ENCODE assay signal across 1 cellular context in the genomic region with DNA sequence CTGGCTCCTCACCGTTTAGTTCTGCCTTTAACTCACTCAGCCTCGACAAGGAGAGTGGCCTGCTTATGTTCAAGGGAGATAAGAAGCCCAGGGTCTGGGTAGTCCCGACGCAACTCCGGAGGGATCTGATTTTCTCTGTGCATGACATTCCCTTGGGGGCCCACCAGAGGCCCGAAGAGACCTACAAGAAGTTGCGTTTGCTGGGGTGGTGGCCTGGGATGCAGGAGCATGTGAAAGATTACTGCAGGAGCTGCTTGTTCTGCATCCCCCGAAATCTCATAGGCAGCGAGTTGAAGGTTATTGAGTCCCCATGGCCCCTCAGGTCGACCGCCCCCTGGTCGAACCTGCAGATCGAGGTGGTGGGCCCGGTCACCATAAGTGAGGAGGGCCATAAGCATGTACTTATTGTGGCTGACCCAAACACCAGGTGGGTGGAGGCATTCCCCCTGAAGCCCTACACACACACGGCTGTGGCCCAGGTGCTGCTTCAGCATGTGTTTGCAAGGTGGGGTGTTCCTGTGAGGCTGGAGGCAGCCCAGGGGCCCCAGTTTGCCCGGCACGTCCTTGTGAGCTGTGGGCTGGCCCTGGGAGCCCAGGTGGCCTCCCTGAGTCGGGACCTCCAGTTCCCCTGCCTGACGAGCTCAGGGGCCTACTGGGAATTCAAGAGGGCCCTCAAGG.
TF ChIP-seq lines count a peak whose summit lies in the region.

No MANE protein-coding gene starts in this region.

TF ChIP-seq in HepG2, 621 proteins besides CTCF, POLR2A, EP300 and RAD21:
- TF ChIP-seq, protein P1, sequence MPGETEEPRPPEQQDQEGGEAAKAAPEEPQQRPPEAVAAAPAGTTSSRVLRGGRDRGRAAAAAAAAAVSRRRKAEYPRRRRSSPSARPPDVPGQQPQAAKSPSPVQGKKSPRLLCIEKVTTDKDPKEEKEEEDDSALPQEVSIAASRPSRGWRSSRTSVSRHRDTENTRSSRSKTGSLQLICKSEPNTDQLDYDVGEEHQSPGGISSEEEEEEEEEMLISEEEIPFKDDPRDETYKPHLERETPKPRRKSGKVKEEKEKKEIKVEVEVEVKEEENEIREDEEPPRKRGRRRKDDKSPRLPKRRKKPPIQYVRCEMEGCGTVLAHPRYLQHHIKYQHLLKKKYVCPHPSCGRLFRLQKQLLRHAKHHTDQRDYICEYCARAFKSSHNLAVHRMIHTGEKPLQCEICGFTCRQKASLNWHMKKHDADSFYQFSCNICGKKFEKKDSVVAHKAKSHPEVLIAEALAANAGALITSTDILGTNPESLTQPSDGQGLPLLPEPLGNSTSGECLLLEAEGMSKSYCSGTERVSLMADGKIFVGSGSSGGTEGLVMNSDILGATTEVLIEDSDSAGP (CRISPR knock-in tag; IDR thresholded peaks at IDR 0.05; ENCODE audit: borderline replicate concordance): peak; percentile 41; the same call in 1 of the 2 replicates
- TF ChIP-seq MXI1 (IDR thresholded peaks at IDR 0.05; ENCODE audit: borderline replicate concordance, low read depth, low read length) (no peak), ZNF292 (CRISPR knock-in tag; IDR thresholded peaks at IDR 0.05; ENCODE audit: borderline replicate concordance, low read depth) (0 out of 2 replicates have a peak, but pooled peaks have one; percentile 24), ZNF367 (CRISPR knock-in tag; IDR thresholded peaks at IDR 0.05; ENCODE audit: borderline replicate concordance) (no peak), ZNF264 (CRISPR knock-in tag; IDR thresholded peaks at IDR 0.05) (no peak), HDAC6 (IDR thresholded peaks at IDR 0.05; ENCODE audit: low read depth, low read length) (no peak), AGO1 (IDR thresholded peaks at IDR 0.05; ENCODE audit: low read depth, low read length, poor library complexity, severe bottlenecking) (peak; percentile 17), SP4 (CRISPR knock-in tag; IDR thresholded peaks at IDR 0.05) (peak; percentile 21; the same call in 1 of the 2 replicates), NFIB (CRISPR knock-in tag; IDR thresholded peaks at IDR 0.05; ENCODE audit: borderline replicate concordance) (0 out of 2 replicates have a peak, but pooled peaks have one; percentile 77)
